Comparison of ENCODE assay signal across 22 cellular contexts in the genomic region with DNA sequence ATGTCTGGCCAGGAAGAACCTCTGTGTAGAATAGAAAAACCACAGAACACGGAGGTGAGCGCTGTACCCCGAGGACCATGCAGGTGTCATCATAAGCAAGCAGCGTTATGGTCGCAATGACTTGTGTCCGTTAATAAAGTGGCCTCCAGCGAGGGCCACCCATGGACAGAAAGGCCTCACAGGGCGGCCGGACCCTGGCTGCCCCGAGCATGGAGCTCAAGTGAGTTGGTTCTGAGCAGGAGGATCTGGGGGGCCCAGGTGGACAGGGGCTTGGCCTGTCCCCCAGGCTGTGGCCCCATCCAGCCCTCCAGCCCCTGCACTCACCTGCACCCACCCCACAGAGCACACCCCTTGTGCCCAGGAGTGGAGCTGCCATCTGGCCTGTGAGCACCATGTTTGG.
"Had no signal": no experiment of that assay in that cellular context is flagged by ENCODE, and none has a peak within 500 bp of the region (broad histone marks: within the 10 kb centered on the region; RNA-seq: fewer than 3 reads in every experiment).

No MANE protein-coding gene starts in this region.

- H3K9me3 ChIP-seq: mucosa of descending colon, ovary, suprapubic skin, transverse colon, uterus had no signal

- H3K4me1 ChIP-seq: esophagus muscularis mucosa, psoas muscle, spleen, suprapubic skin, transverse colon, uterus had no signal

- ATAC-seq: left lobe of liver; mucosa of descending colon; psoas muscle; stimulated activated naive B cell treated with anti-CD40 and anti-IgM and Interleukin-4, amounts not matched to agents 10 μg/mL and 1 μg/mL and 100 μg/mL, for 72 hours had no signal

- H3K4me3 ChIP-seq: coronary artery, esophagus muscularis mucosa, lung, mucosa of descending colon, ovary, psoas muscle, skin epidermis, spleen, suprapubic skin, transverse colon, uterus had no signal

- H3K36me3 ChIP-seq: esophagus muscularis mucosa, ovary, spleen, suprapubic skin, transverse colon, uterus had no signal

- H3K27me3 ChIP-seq: ovary, uterus had no signal

- H3K27ac ChIP-seq: coronary artery, esophagus muscularis mucosa, ovary, psoas muscle, skin epidermis, spleen, suprapubic skin, transverse colon, uterus had no signal

- DNase-seq: dermis blood vessel endothelial cell; effector memory CD4-positive, alpha-beta T cell; foreskin melanocyte; hypothalamus; immature natural killer cell; mucosa of descending colon; naive B cell; posterior cingulate gyrus; psoas muscle; right cardiac atrium; spleen; stimulated activated CD4-positive, alpha-beta T cell treated with anti-CD3 and anti-CD28 coated beads, Interleukin-4, amount 100 ng/mL, for 4 hours; stimulated activated naive B cell treated with anti-CD40 and anti-IgM and Interleukin-4, amounts not matched to agents 10 μg/mL and 1 μg/mL and 100 μg/mL, for 72 hours; transverse colon; uterus had no signal
